ENCODE assay signal across 17 cellular contexts in the genomic region with DNA sequence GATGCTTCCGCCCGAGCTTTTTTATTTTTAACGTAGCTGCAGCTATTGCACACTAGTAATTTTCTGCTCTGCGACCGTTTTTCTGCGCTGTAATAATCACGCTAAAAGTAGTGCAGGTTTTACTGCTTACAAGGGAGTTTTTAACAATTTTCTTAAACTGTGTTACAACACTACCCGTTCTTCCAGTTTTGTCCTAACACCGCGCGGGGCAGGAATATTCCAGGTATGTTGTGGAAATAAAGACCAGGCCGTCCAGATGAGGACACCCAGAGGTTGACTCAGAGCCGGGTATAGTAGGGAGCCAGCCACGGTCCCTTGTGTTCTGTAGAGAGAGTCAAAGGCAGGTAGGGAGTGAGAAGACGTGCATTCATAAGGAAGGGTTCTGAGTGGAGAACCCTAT. TPM values are rescaled to one million over a fixed set of nuclear protein-coding genes. Genes with fewer than 3 reads are reported as not detected.
DNase-seq lines count a peak whose midpoint lies in the region; ATAC-seq, FAIRE-seq and TF ChIP-seq lines count a peak whose summit lies in the region.
"Had no signal": no experiment of that assay in that cellular context is flagged by ENCODE, and none has a peak within 500 bp of the region (broad histone marks: within the 10 kb centered on the region; RNA-seq: fewer than 3 reads in every experiment).

No MANE protein-coding gene starts in this region.

- H3K36me3 Mint-ChIP-seq in endodermal cell (ENCODE audit: low read depth) = peaks cover 95% of the 10 kb centered on the region

- H3K4me3 ChIP-seq in liver (ENCODE audit: low read depth in 1 of 3, low read length in 3 of 3) = peak overlapping the region in 2 of 3 donors; percentile 33 to 67
- no peak overlapping the region for H3K4me3 ChIP-seq in HepG2 (replicated peaks in 1 of 3; ENCODE audit: insufficient read depth in 1 of 3, low read depth in 2 of 3, low read length in 3 of 3)
- peak overlapping the region; percentile 60 for H3K4me3 ChIP-seq in endodermal cell (ENCODE audit: low read length)
- peak overlapping the region; percentile 19 to 69 for H3K4me3 ChIP-seq in muscle layer of duodenum (ENCODE audit: low read depth in 1 of 2, low read length in 2 of 2)
- no peak overlapping the region for H3K4me3 ChIP-seq in uterus
- no peak overlapping the region for H3K4me3 ChIP-seq in brain microvascular endothelial cell (ENCODE audit: low read depth, low read length)
- H3K4me3 ChIP-seq: GM12878, HAP-1 had no signal

- H3K4me1 Mint-ChIP-seq in endodermal cell = no peaks in the 10 kb centered on the region

- TF ChIP-seq CTCF in liver (IDR thresholded peaks at IDR 0.05; ENCODE audit: low read depth, low read length, missing input control) = no peak
- TF ChIP-seq CTCF in HepG2 (CRISPR knock-in tag; IDR thresholded peaks at IDR 0.05) = no peak
- no peak for TF ChIP-seq CTCF in endodermal cell (conservative IDR thresholded peaks at IDR 0.05)
- TF ChIP-seq CTCF in uterus (IDR thresholded peaks at IDR 0.05) = no peak
- no peak for TF ChIP-seq CTCF in brain microvascular endothelial cell (IDR thresholded peaks at IDR 0.05; ENCODE audit: low read depth, low read length, missing control alignments)

- H3K27me3 ChIP-seq in liver (ENCODE audit: control insufficient read depth in 4 of 4, insufficient read depth in 4 of 4, low read length in 3 of 4) (no peaks in the 10 kb centered on the region), HepG2 (ENCODE audit: control insufficient read depth in 1 of 2, insufficient read depth in 2 of 2, low read length in 2 of 2) (no peaks in the 10 kb centered on the region), endodermal cell (ENCODE audit: control insufficient read depth, insufficient read depth, low read length, poor library complexity, severe bottlenecking) (no peaks in the 10 kb centered on the region), muscle layer of duodenum (ENCODE audit: low read depth, low read length) (no peaks in the 10 kb centered on the region), uterus (no peaks in the 10 kb centered on the region), brain microvascular endothelial cell (replicated peaks) (no peaks in the 10 kb centered on the region)

- H3K4me1 ChIP-seq in liver (ENCODE audit: control insufficient read depth in 4 of 4, insufficient read depth in 4 of 4, low read length in 3 of 4) (no peaks in the 10 kb centered on the region), HepG2 (ENCODE audit: insufficient read depth, low read length) (no peaks in the 10 kb centered on the region), endodermal cell (ENCODE audit: control insufficient read depth, insufficient read depth, low read length) (no peaks in the 10 kb centered on the region), muscle layer of duodenum (ENCODE audit: control insufficient read depth in 1 of 2, insufficient read depth in 2 of 2, low read length in 2 of 2) (no peaks in the 10 kb centered on the region), uterus (no peaks in the 10 kb centered on the region)
- H3K4me1 ChIP-seq: HAP-1 had no signal

- POLR2A ChIA-PET in HepG2 (lab: Yijun Ruan, JAX) = no interaction called here

- peak overlapping the region; percentile 16 for H3K4me3 Mint-ChIP-seq in endodermal cell

- FAIRE-seq in HepG2 (lab: Jason Lieb, UNC) = no peak
- FAIRE-seq: GM12878 had no signal

- H3K27me3 Mint-ChIP-seq in endodermal cell (ENCODE audit: insufficient read depth) = no peaks in the 10 kb centered on the region

- H3K27ac Mint-ChIP-seq in endodermal cell = no peak overlapping the region

- CTCF ChIA-PET in HepG2 (lab: Yijun Ruan, JAX; ENCODE audit: low intra/inter-chr PET ratio, low total read pairs) = no interaction called here

- H3K9ac ChIP-seq in liver (ENCODE audit: low read depth in 1 of 2, low read length in 2 of 2) (no peak overlapping the region), HepG2 (ENCODE audit: insufficient read depth, low read depth, low read length) (no peak overlapping the region), endodermal cell (ENCODE audit: extremely low read depth, low read length, poor library complexity, severe bottlenecking) (no peak overlapping the region)

- H2AFZ ChIP-seq in HepG2 (ENCODE audit: low read length) = no peak overlapping the region

- in situ Hi-C loops in HepG2 (cut with HindIII; ENCODE audit: extremely low pct_ligation_motif_present, low pct_unique_long_range_greater_than_20kb) (no loop called here), brain microvascular endothelial cell (cut with HindIII; ENCODE audit: low pct_ligation_motif_present, low sequenced_read_pairs) (no loop called here)

- H3K27ac ChIP-seq in liver (ENCODE audit: low read depth in 1 of 2, low read length in 2 of 2) (no peak overlapping the region), HepG2 (ENCODE audit: extremely low read length, insufficient read depth, low read length) (no peak overlapping the region), endodermal cell (ENCODE audit: low read depth, low read length) (no peak overlapping the region), muscle layer of duodenum (ENCODE audit: low read length) (no peak overlapping the region), uterus (no peak overlapping the region), brain microvascular endothelial cell (no peak overlapping the region)

- DNase-seq in HepG2 (ENCODE audit: low spot score) (no peak), endodermal cell (no peak), H4 (ENCODE audit: low spot score) (no peak), uterus (no peak), midbrain (lab: John Stamatoyannopoulos, UW) (no peak), brain microvascular endothelial cell (no peak)
- DNase-seq: 8988T, DMS79 treated with DMSO at 0.1 percent for 48 hours, KG1, NCI-H1436, NCI-H2029, NCI-H748 treated with DMSO at 0.1 percent for 48 hours, RPMI8226 had no signal

- ATAC-seq in HepG2 = no peak
- ATAC-seq: GM12878 had no signal

- no peak overlapping the region for H3K4me2 ChIP-seq in HepG2 (ENCODE audit: low read depth, low read length)

- H3K9me3 ChIP-seq in liver (ENCODE audit: control insufficient read depth in 4 of 4, low read length in 3 of 4) (peaks cover 86 to 100% (median 92%) of the 10 kb centered on the region in 4 donors), HepG2 (ENCODE audit: low read length) (peaks cover 100% of the 10 kb centered on the region), endodermal cell (ENCODE audit: control insufficient read depth, low read length) (peaks cover 100% of the 10 kb centered on the region), muscle layer of duodenum (ENCODE audit: control insufficient read depth in 1 of 2, low read length in 2 of 2) (peaks cover 80 to 100% of the 10 kb centered on the region in 2 donors), uterus (peaks cover 0 to 100% of the 10 kb centered on the region in 2 donors)

- H3K36me3 ChIP-seq in liver (ENCODE audit: control insufficient read depth in 4 of 4, insufficient read depth in 3 of 4, low read depth in 1 of 4, low read length in 3 of 4) = peaks cover 25 to 85% (median 74%) of the 10 kb centered on the region in 4 donors
- H3K36me3 ChIP-seq in HepG2 (replicated peaks in 1 of 2; ENCODE audit: control insufficient read depth in 1 of 2, insufficient read depth in 2 of 2, low read length in 2 of 2) = peaks cover 37 to 85% of the 10 kb centered on the region in 2 experiments
- peaks cover 95% of the 10 kb centered on the region for H3K36me3 ChIP-seq in endodermal cell (ENCODE audit: control insufficient read depth, insufficient read depth, low read length)
- H3K36me3 ChIP-seq in muscle layer of duodenum (ENCODE audit: control insufficient read depth in 1 of 2, insufficient read depth in 2 of 2, low read length in 2 of 2) = peaks cover 48 to 99% of the 10 kb centered on the region in 2 donors
- no peaks in the 10 kb centered on the region for H3K36me3 ChIP-seq in uterus
- peaks cover 57% of the 10 kb centered on the region for H3K36me3 ChIP-seq in brain microvascular endothelial cell (replicated peaks)

- intact Hi-C loops in HepG2 (cut with micrococcal nuclease; ENCODE audit: unreplicated experiment) (no loop called here), uterus (cut with DNase I; ENCODE audit: low total_unique reads) (no loop called here)

- peaks cover 96% of the 10 kb centered on the region for H3K9me3 Mint-ChIP-seq in endodermal cell

- BruUV-seq in HepG2 (replicated peaks; lab: Mats Ljungman, UMichigan) = no TSS peak

- 48% methylated on average over 15 of the region's 15 CpGs for WGBS in liver
- 98% methylated on average over 15 of the region's 15 CpGs for WGBS in HepG2 (ENCODE audit: low lambda C conversion rate)
- 88 to 93% methylated on average over 13 to 15 of the region's 15 CpGs for WGBS in endodermal cell (ENCODE audit: insufficient coverage in 1 of 2, insufficient read length in 1 of 2), 2 experiments

- H4K20me1 ChIP-seq in HepG2 (ENCODE audit: insufficient read depth, low read length) = no peaks in the 10 kb centered on the region

- TF ChIP-seq EP300 in HepG2 (IDR thresholded peaks at IDR 0.05; ENCODE audit: low read depth in 2 of 2, low read length in 2 of 2) = no peak
- no peak for TF ChIP-seq EP300 in HepG2 (CRISPR knock-in tag; IDR thresholded peaks at IDR 0.05; ENCODE audit: borderline replicate concordance)

- TF ChIP-seq POLR2A in HepG2 (IDR thresholded peaks at IDR 0.05; ENCODE audit: insufficient read depth in 1 of 2, low read depth in 2 of 2, low read length in 2 of 2) = no peak
- TF ChIP-seq POLR2A in uterus (IDR thresholded peaks at IDR 0.05) = no peak

- no peaks in the 10 kb centered on the region for H3K79me2 ChIP-seq in HepG2 (ENCODE audit: insufficient read depth, low read length)

- TF ChIP-seq RAD21 in liver (IDR thresholded peaks at IDR 0.05) = no peak
- TF ChIP-seq RAD21 in HepG2 (CRISPR knock-in tag; IDR thresholded peaks at IDR 0.05) = no peak

RNA-seq across cellular contexts. Expression of gene ZNF274, which starts 21.7 kb away (rescaled TPM):
- 10 to 100 TPM; 12.8 to 18.2 TPM for total RNA-seq in liver
- 10 to 100 TPM in 1 of 2 donors, 1 to 10 TPM in 1; 5.7 to 10.9 TPM for polyA plus RNA-seq in liver
- 17.0 and 23.0 TPM in 2 replicates for total RNA-seq in HepG2 (2016; rRNA removed; fragmentation: Illumina TruSeq; extraction: Trizol)
- 5.1 and 6.0 TPM in 2 replicates for total RNA-seq in HepG2 (2016; cell fraction: cytosol; rRNA removed; fragmentation: Illumina TruSeq; extraction: Trizol; ENCODE audit: low read depth)
- total RNA-seq in HepG2 (2016; cell fraction: insoluble cytoplasmic fraction; rRNA removed; fragmentation: Illumina TruSeq; extraction: Trizol) = 18.4 and 20.3 TPM in 2 replicates
- 10.2 and 11.1 TPM in 2 replicates for total RNA-seq in HepG2 (2016; cell fraction: membrane; rRNA removed; fragmentation: Illumina TruSeq; extraction: Trizol)
- 25.3 and 28.4 TPM in 2 replicates for total RNA-seq in HepG2 (2016; cell fraction: nucleus; rRNA removed; fragmentation: Illumina TruSeq; extraction: Trizol)
- 16.1 and 21.0 TPM in 2 replicates for polyA plus RNA-seq in HepG2 (2011; rRNA removed)
- polyA plus RNA-seq in HepG2 (2011; cell fraction: cytosol; rRNA removed) = 13.9 and 15.9 TPM in 2 replicates
- 35.9 and 43.6 TPM in 2 replicates for polyA plus RNA-seq in HepG2 (2011; cell fraction: nucleus; rRNA removed)
- 15.5 and 19.8 TPM in 2 replicates for polyA plus RNA-seq in HepG2 (2012)
- polyA plus RNA-seq in HepG2 (2016; cell fraction: cytosol; fragmentation: Illumina TruSeq; extraction: Trizol; ENCODE audit: low read depth) = 1.7 and 1.9 TPM in 2 replicates
- 13.2 and 15.6 TPM in 2 replicates for polyA plus RNA-seq in HepG2 (2016; cell fraction: insoluble cytoplasmic fraction; fragmentation: Illumina TruSeq; extraction: Trizol; ENCODE audit: low read depth)
- polyA plus RNA-seq in HepG2 (2016; cell fraction: membrane; fragmentation: Illumina TruSeq; extraction: Trizol; ENCODE audit: low read depth) = 3.7 and 4.5 TPM in 2 replicates
- polyA plus RNA-seq in HepG2 (2016; cell fraction: nucleus; fragmentation: Illumina TruSeq; extraction: Trizol; ENCODE audit: insufficient read depth, low read depth) = 38.7 and 40.7 TPM in 2 replicates
- polyA minus RNA-seq in HepG2 (2011; rRNA and poly(A)+ RNA removed; ENCODE audit: low replicate concordance) = 20.7 and 49.1 TPM in 2 replicates
- 7.5 and 9.9 TPM in 2 replicates for polyA minus RNA-seq in HepG2 (2011; cell fraction: cytosol; rRNA and poly(A)+ RNA removed)
- polyA minus RNA-seq in HepG2 (2011; cell fraction: nucleus; rRNA and poly(A)+ RNA removed) = 43.8 and 44.7 TPM in 2 replicates
- 10 to 100 TPM; 23.2 to 24.9 TPM for total RNA-seq in endodermal cell
- polyA plus RNA-seq in endodermal cell (2013, experiment 1 of 2) = 23.4 TPM
- 23.2 TPM for polyA plus RNA-seq in endodermal cell (2013, experiment 2 of 2)
- 14.5 and 22.8 TPM in 2 replicates for total RNA-seq in H4 (2014; rRNA removed; shearing (Covaris generic))
- total RNA-seq in uterus = 10 to 100 TPM; 10.8 to 34.3 (median 29.7) TPM

RNA-seq across cellular contexts. Expression of gene ZNF544, which starts 24.1 kb away (rescaled TPM):
- 10 to 100 TPM; 14.9 to 25.2 TPM for total RNA-seq in liver
- polyA plus RNA-seq in liver = 1 to 10 TPM; 2.5 to 7.7 TPM
- total RNA-seq in HepG2 (2016; rRNA removed; fragmentation: Illumina TruSeq; extraction: Trizol) = 15.6 and 17.0 TPM in 2 replicates
- 9.2 and 13.6 TPM in 2 replicates for total RNA-seq in HepG2 (2016; cell fraction: cytosol; rRNA removed; fragmentation: Illumina TruSeq; extraction: Trizol; ENCODE audit: low read depth)
- total RNA-seq in HepG2 (2016; cell fraction: insoluble cytoplasmic fraction; rRNA removed; fragmentation: Illumina TruSeq; extraction: Trizol) = 17.3 and 19.7 TPM in 2 replicates
- total RNA-seq in HepG2 (2016; cell fraction: membrane; rRNA removed; fragmentation: Illumina TruSeq; extraction: Trizol) = 21.1 and 22.3 TPM in 2 replicates
- 13.5 and 14.8 TPM in 2 replicates for total RNA-seq in HepG2 (2016; cell fraction: nucleus; rRNA removed; fragmentation: Illumina TruSeq; extraction: Trizol)
- polyA plus RNA-seq in HepG2 (2011; rRNA removed) = 13.1 and 14.7 TPM in 2 replicates
- 13.6 and 13.7 TPM in 2 replicates for polyA plus RNA-seq in HepG2 (2011; cell fraction: cytosol; rRNA removed)
- 12.5 and 16.5 TPM in 2 replicates for polyA plus RNA-seq in HepG2 (2011; cell fraction: nucleus; rRNA removed)
- polyA plus RNA-seq in HepG2 (2012) = 7.2 and 8.7 TPM in 2 replicates
- 10.1 and 14.1 TPM in 2 replicates for polyA plus RNA-seq in HepG2 (2016; cell fraction: cytosol; fragmentation: Illumina TruSeq; extraction: Trizol; ENCODE audit: low read depth)
- 15.7 and 16.9 TPM in 2 replicates for polyA plus RNA-seq in HepG2 (2016; cell fraction: insoluble cytoplasmic fraction; fragmentation: Illumina TruSeq; extraction: Trizol; ENCODE audit: low read depth)
- 9.4 and 15.6 TPM in 2 replicates for polyA plus RNA-seq in HepG2 (2016; cell fraction: membrane; fragmentation: Illumina TruSeq; extraction: Trizol; ENCODE audit: low read depth)
- 11.7 and 14.4 TPM in 2 replicates for polyA plus RNA-seq in HepG2 (2016; cell fraction: nucleus; fragmentation: Illumina TruSeq; extraction: Trizol; ENCODE audit: insufficient read depth, low read depth)
- 15.6 and 69.8 TPM in 2 replicates for polyA minus RNA-seq in HepG2 (2011; rRNA and poly(A)+ RNA removed; ENCODE audit: low replicate concordance)
- 7.8 and 10.6 TPM in 2 replicates for polyA minus RNA-seq in HepG2 (2011; cell fraction: cytosol; rRNA and poly(A)+ RNA removed)
- polyA minus RNA-seq in HepG2 (2011; cell fraction: nucleus; rRNA and poly(A)+ RNA removed) = 28.8 and 29.2 TPM in 2 replicates
- 10 to 100 TPM; 65.7 to 80.2 TPM for total RNA-seq in endodermal cell
- polyA plus RNA-seq in endodermal cell (2013, experiment 1 of 2) = 47.7 TPM
- polyA plus RNA-seq in endodermal cell (2013, experiment 2 of 2) = 38.1 TPM
- 0.02 and 0.08 TPM in 2 replicates for total RNA-seq in H4 (2014; rRNA removed; shearing (Covaris generic))
- total RNA-seq in uterus = 10 to 100 TPM in 3 of 4 donors, 1 to 10 TPM in 1; 2.6 to 67.0 (median 43.7) TPM

RNA-seq across cellular contexts. Expression of gene ZNF329, which starts 54.0 kb away (rescaled TPM):
- total RNA-seq in liver = 1 to 10 TPM; 5.4 to 6.8 TPM
- polyA plus RNA-seq in liver = 1 to 10 TPM; 1.2 to 2.2 TPM
- 9.6 and 11.4 TPM in 2 replicates for total RNA-seq in HepG2 (2016; rRNA removed; fragmentation: Illumina TruSeq; extraction: Trizol)
- total RNA-seq in HepG2 (2016; cell fraction: cytosol; rRNA removed; fragmentation: Illumina TruSeq; extraction: Trizol; ENCODE audit: low read depth) = 3.2 and 3.3 TPM in 2 replicates
- total RNA-seq in HepG2 (2016; cell fraction: insoluble cytoplasmic fraction; rRNA removed; fragmentation: Illumina TruSeq; extraction: Trizol) = 8.8 and 10.9 TPM in 2 replicates
- 6.3 and 7.1 TPM in 2 replicates for total RNA-seq in HepG2 (2016; cell fraction: membrane; rRNA removed; fragmentation: Illumina TruSeq; extraction: Trizol)
- 4.4 and 7.0 TPM in 2 replicates for total RNA-seq in HepG2 (2016; cell fraction: nucleus; rRNA removed; fragmentation: Illumina TruSeq; extraction: Trizol)
- polyA plus RNA-seq in HepG2 (2011; rRNA removed) = 3.8 and 4.6 TPM in 2 replicates
- polyA plus RNA-seq in HepG2 (2011; cell fraction: cytosol; rRNA removed) = 2.2 and 4.1 TPM in 2 replicates
- polyA plus RNA-seq in HepG2 (2011; cell fraction: nucleus; rRNA removed) = 1.9 and 2.6 TPM in 2 replicates
- 4.6 and 5.2 TPM in 2 replicates for polyA plus RNA-seq in HepG2 (2012)
- 0.80 and 1.1 TPM in 2 replicates for polyA plus RNA-seq in HepG2 (2016; cell fraction: cytosol; fragmentation: Illumina TruSeq; extraction: Trizol; ENCODE audit: low read depth)
- polyA plus RNA-seq in HepG2 (2016; cell fraction: insoluble cytoplasmic fraction; fragmentation: Illumina TruSeq; extraction: Trizol; ENCODE audit: low read depth) = 7.3 and 7.6 TPM in 2 replicates
- 3.3 and 3.9 TPM in 2 replicates for polyA plus RNA-seq in HepG2 (2016; cell fraction: membrane; fragmentation: Illumina TruSeq; extraction: Trizol; ENCODE audit: low read depth)
- 6.0 and 7.0 TPM in 2 replicates for polyA plus RNA-seq in HepG2 (2016; cell fraction: nucleus; fragmentation: Illumina TruSeq; extraction: Trizol; ENCODE audit: insufficient read depth, low read depth)
- 1.8 and 3.5 TPM in 2 replicates for polyA minus RNA-seq in HepG2 (2011; rRNA and poly(A)+ RNA removed; ENCODE audit: low replicate concordance)
- 3.0 and 4.4 TPM in 2 replicates for polyA minus RNA-seq in HepG2 (2011; cell fraction: cytosol; rRNA and poly(A)+ RNA removed)
- polyA minus RNA-seq in HepG2 (2011; cell fraction: nucleus; rRNA and poly(A)+ RNA removed) = 3.5 and 7.2 TPM in 2 replicates
- 10 to 100 TPM; 16.7 to 24.7 TPM for total RNA-seq in endodermal cell
- polyA plus RNA-seq in endodermal cell (2013, experiment 1 of 2) = 11.6 TPM
- polyA plus RNA-seq in endodermal cell (2013, experiment 2 of 2) = 11.4 TPM
- total RNA-seq in H4 (2014; rRNA removed; shearing (Covaris generic)) = 8.7 and 11.1 TPM in 2 replicates
- 10 to 100 TPM in 3 of 4 donors, 1 to 10 TPM in 1; 2.6 to 29.7 (median 13.3) TPM for total RNA-seq in uterus

Comparison
In these comparisons a context has a peak if more than half of its experiments do, and no peak if none do; other contexts are left out.
1. H3K4me3 ChIP-seq: peak in liver (2 of 3), endodermal cell (single experiment) and muscle layer of duodenum (2 of 2); none in HepG2 (0 of 3), uterus (0 of 2) and brain microvascular endothelial cell (single experiment).